Comparison of ENCODE assay signal across 22 cellular contexts in the genomic region with DNA sequence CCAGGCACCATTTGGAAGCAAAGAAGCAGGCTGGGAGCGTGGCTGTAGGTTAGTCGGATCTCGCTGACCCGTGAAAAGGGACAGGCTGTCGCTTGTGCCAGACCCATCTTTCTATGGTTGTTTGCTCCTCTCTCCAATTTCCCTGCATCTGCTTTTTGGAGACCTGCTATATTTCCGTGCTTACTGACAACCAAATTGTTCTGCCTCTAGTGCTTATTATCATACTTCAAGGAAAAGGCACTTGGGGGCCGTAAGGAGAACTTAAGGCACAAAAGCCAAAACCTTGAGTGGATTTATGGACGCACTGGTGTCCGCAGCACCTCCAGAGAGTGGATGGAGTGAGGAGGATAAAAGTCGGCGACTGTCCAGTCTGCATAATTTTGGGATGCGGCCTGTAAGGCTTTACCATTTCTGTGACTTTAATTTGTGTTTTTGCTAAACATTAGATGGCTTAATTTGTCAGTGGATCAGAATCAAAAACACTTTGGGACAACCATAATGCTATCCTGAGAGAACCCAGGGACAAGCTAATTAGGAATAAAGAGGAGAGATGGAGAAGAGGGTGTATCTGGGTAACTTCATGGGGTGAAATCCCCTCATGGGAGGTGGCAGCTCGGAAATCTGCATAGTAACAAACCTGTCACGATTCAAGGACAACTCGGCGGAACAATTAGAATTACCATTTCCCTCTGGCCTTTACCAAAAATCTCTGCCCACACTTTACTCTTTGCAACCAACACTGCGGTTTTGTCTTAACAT.
A peak's percentile ranks its signal among the peaks of the same experiment; 100 is the strongest.
DNase-seq lines count a peak whose midpoint lies in the region; FAIRE-seq and TF ChIP-seq lines count a peak whose summit lies in the region.
"Had no signal": no experiment of that assay in that cellular context is flagged by ENCODE, and none has a peak within 500 bp of the region (broad histone marks: within the 10 kb centered on the region; RNA-seq: fewer than 3 reads in every experiment).

No MANE protein-coding gene starts in this region.

- no peaks in the 10 kb centered on the region for H3K36me3 Mint-ChIP-seq in neural progenitor cell
- H3K36me3 Mint-ChIP-seq: CD4-positive, CD25-positive, alpha-beta regulatory T cell; CD8-positive, alpha-beta T cell had no signal

- H3K4me1 Mint-ChIP-seq in neural progenitor cell: no peaks in the 10 kb centered on the region

- H3K4me1 ChIP-seq in H1 (replicated peaks in 1 of 4; ENCODE audit: control insufficient read depth in 3 of 4, insufficient read depth in 4 of 4, low read length in 3 of 4): no peaks in the 10 kb centered on the region
- no peaks in the 10 kb centered on the region for H3K4me1 ChIP-seq in neural progenitor cell
- H3K4me1 ChIP-seq in Peyer's patch: no peaks in the 10 kb centered on the region
- H3K4me1 ChIP-seq: BLaER1 had no signal

- H2AK5ac ChIP-seq in H1 (ENCODE audit: low read depth, low read length): no peak overlapping the region

- H4K5ac ChIP-seq in H1 (ENCODE audit: insufficient read length, low read depth, low read length): no peak overlapping the region

- H3K4me3 ChIP-seq in H1 (ENCODE audit: extremely low read depth in 1 of 4, insufficient read depth in 2 of 4, low read depth in 3 of 4, low read length in 4 of 4) (no peak overlapping the region), neural progenitor cell (no peak overlapping the region), H7 (ENCODE audit: insufficient read depth, low read depth, low read length) (no peak overlapping the region), Peyer's patch (no peak overlapping the region)
- H3K4me3 ChIP-seq: BLaER1, GM23248 had no signal

- H4K8ac ChIP-seq in H1 (ENCODE audit: extremely low read depth, insufficient read depth, low read length): no peak overlapping the region

- H3K18ac ChIP-seq in H1 (ENCODE audit: extremely low read depth, low read length): no peak overlapping the region

- no peak overlapping the region for H4K91ac ChIP-seq in H1 (replicated peaks; ENCODE audit: insufficient read length, low read length)

- POLR2A ChIA-PET in H1 (lab: Charles Lee; ENCODE audit: partially characterized antibody): no interaction called here

- H2AFZ ChIP-seq in H1 (ENCODE audit: low read length) (no peak overlapping the region), neural progenitor cell (replicated peaks) (no peak overlapping the region)
- H2AFZ ChIP-seq: GM23248 had no signal

- H4K20me1 ChIP-seq in H1 (replicated peaks in 1 of 2; ENCODE audit: control insufficient read depth in 1 of 2, insufficient read depth in 2 of 2, low read length in 2 of 2) (no peaks in the 10 kb centered on the region), neural progenitor cell (ENCODE audit: low read depth) (no peaks in the 10 kb centered on the region)
- H4K20me1 ChIP-seq: BLaER1 had no signal

- H3K27me3 ChIP-seq in H1 (replicated peaks in 1 of 4; ENCODE audit: control insufficient read depth in 3 of 4, extremely low read depth in 1 of 4, insufficient read depth in 3 of 4, low read length in 3 of 4): peaks cover 0 to 1% (median 0%) of the 10 kb centered on the region in 4 experiments; a peak in 1 of 7 replicates
- no peaks in the 10 kb centered on the region for H3K27me3 ChIP-seq in neural progenitor cell
- H3K27me3 ChIP-seq in H7 (ENCODE audit: control insufficient read depth, insufficient read depth, low read length): no peaks in the 10 kb centered on the region
- no peaks in the 10 kb centered on the region for H3K27me3 ChIP-seq in Peyer's patch
- H3K27me3 ChIP-seq: BLaER1 had no signal

- no peak overlapping the region for H3K4me3 Mint-ChIP-seq in neural progenitor cell
- H3K4me3 Mint-ChIP-seq: CD4-positive, CD25-positive, alpha-beta regulatory T cell; CD8-positive, alpha-beta T cell had no signal

- H3K23ac ChIP-seq in H1 (ENCODE audit: insufficient read length): no peak overlapping the region

- H3K27ac ChIP-seq in H1 (ENCODE audit: low read depth, low read length): no peak overlapping the region
- H3K27ac ChIP-seq in neural progenitor cell: no peak overlapping the region
- no peak overlapping the region for H3K27ac ChIP-seq in Peyer's patch
- H3K27ac ChIP-seq: BLaER1, C4-2B, GM23248 had no signal

- H3K9me3 ChIP-seq in H1 (ENCODE audit: insufficient read depth in 2 of 2, low read depth in 1 of 2, low read length in 1 of 2) (no peaks in the 10 kb centered on the region), neural progenitor cell (ENCODE audit: low read depth) (no peaks in the 10 kb centered on the region), Peyer's patch (no peaks in the 10 kb centered on the region)
- H3K9me3 ChIP-seq: BLaER1 had no signal

- H3K79me2 ChIP-seq in H1 (ENCODE audit: control insufficient read depth in 1 of 2, insufficient read depth in 2 of 2, low read length in 2 of 2) (no peaks in the 10 kb centered on the region), neural progenitor cell (ENCODE audit: low read depth) (no peaks in the 10 kb centered on the region)

- TF ChIP-seq RAD21 in H1 (IDR thresholded peaks at IDR 0.05 in 1 of 2, conservative IDR thresholded peaks at IDR 0.05 in 1 of 2; ENCODE audit: low read depth in 2 of 2, low read length in 2 of 2): no peak

- no peak for DNase-seq in GM12892 (ENCODE audit: insufficient read length)
- DNase-seq in SK-N-DZ (ENCODE audit: low spot score): peak; percentile 99
- DNase-seq in H1 (ENCODE audit: low read depth in 1 of 2, low spot score in 2 of 2): no peak
- no peak for DNase-seq in neural progenitor cell (ENCODE audit: low spot score)
- no peak for DNase-seq in epidermal melanocyte (ENCODE audit: insufficient read length, low spot score)
- DNase-seq in H7: no peak
- DNase-seq in activated CD4-positive, CD25-positive, alpha-beta regulatory T cell (lab: John Stamatoyannopoulos, UW): no peak
- DNase-seq in Peyer's patch: no peak
- DNase-seq: CD4-positive, CD25-positive, alpha-beta regulatory T cell; CD8-positive, alpha-beta T cell; DMS 273 treated with DMSO at 0.1 percent for 48 hours; DMS53; DMS79 treated with DMSO at 0.1 percent for 48 hours; GF-D8; GM23248; HCEC 1CT had no signal

- no peak for TF ChIP-seq CTCF in H1 (IDR thresholded peaks at IDR 0.05; ENCODE audit: control extremely low read depth in 1 of 3, insufficient read depth in 1 of 3, low read depth in 1 of 3, low read length in 3 of 3)
- TF ChIP-seq CTCF in neural progenitor cell (IDR thresholded peaks at IDR 0.05): no peak
- no peak for TF ChIP-seq CTCF in Peyer's patch (IDR thresholded peaks at IDR 0.05)

- TF ChIP-seq POLR2A in GM12892 (IDR thresholded peaks at IDR 0.05; ENCODE audit: low read depth, low read length) (no peak), H1 (IDR thresholded peaks at IDR 0.05; ENCODE audit: control extremely low read depth in 1 of 2, low read depth in 2 of 2, low read length in 2 of 2) (no peak), Peyer's patch (IDR thresholded peaks at IDR 0.05) (no peak)

- FAIRE-seq in GM12892 (lab: Jason Lieb, UNC) (peak; percentile 48), H1 (lab: Jason Lieb, UNC) (no peak)
- FAIRE-seq: D721Med, GM12891, GM19239, H54 had no signal

- no peaks in the 10 kb centered on the region for H3K79me1 ChIP-seq in H1 (ENCODE audit: low read depth, low read length)

- H3K9me3 Mint-ChIP-seq in neural progenitor cell: no peaks in the 10 kb centered on the region
- H3K9me3 Mint-ChIP-seq: CD8-positive, alpha-beta T cell had no signal

- H2BK20ac ChIP-seq in H1 (ENCODE audit: low read length): no peak overlapping the region

- TF ChIP-seq EP300 in H1 (IDR thresholded peaks at IDR 0.05; ENCODE audit: borderline replicate concordance in 1 of 2, low read depth in 2 of 2, low read length in 2 of 2): no peak

- 95% methylated on average over 17 of the region's 17 CpGs; no CpG with 5 or more reads in 1 of the 2 experiments for WGBS in H1 (ENCODE audit: extremely low coverage in 1 of 2, insufficient coverage in 1 of 2, insufficient read length in 1 of 2, insufficient replicate concordance in 2 of 2, low coverage in 1 of 2, low lambda C conversion rate in 2 of 2, missing lambda C conversion rate in 1 of 2), 2 experiments

- H3K9ac ChIP-seq in H1 (replicated peaks in 1 of 4; ENCODE audit: extremely low read depth in 1 of 4, low read depth in 3 of 4, low read length in 3 of 4): no peak overlapping the region
- H3K9ac ChIP-seq in neural progenitor cell: no peak overlapping the region
- H3K9ac ChIP-seq: BLaER1, GM23248 had no signal

- H2BK120ac ChIP-seq in H1 (replicated peaks; ENCODE audit: low read depth, low read length): no peak overlapping the region

- no peak overlapping the region for H2BK15ac ChIP-seq in H1 (ENCODE audit: low read length)

- H3K4ac ChIP-seq in H1 (replicated peaks; ENCODE audit: insufficient read length, low read depth, low read length): no peak overlapping the region

- H3K14ac ChIP-seq in H1 (ENCODE audit: insufficient read length): no peak overlapping the region

- no peak overlapping the region for H3K56ac ChIP-seq in H1 (replicated peaks; ENCODE audit: insufficient read length, low read depth, low read length)

- H2BK12ac ChIP-seq in H1 (ENCODE audit: low read depth, low read length): no peak overlapping the region

- H3K4me2 ChIP-seq in H1 (ENCODE audit: insufficient read depth in 1 of 2, low read depth in 2 of 2, low read length in 2 of 2) (no peak overlapping the region), neural progenitor cell (no peak overlapping the region)
- H3K4me2 ChIP-seq: BLaER1 had no signal

- H3K27me3 Mint-ChIP-seq in neural progenitor cell (ENCODE audit: insufficient read depth, low read depth): no peaks in the 10 kb centered on the region
- H3K27me3 Mint-ChIP-seq: CD4-positive, CD25-positive, alpha-beta regulatory T cell had no signal

- no peaks in the 10 kb centered on the region; the same call in 1 of the 2 replicates for H3K23me2 ChIP-seq in H1 (ENCODE audit: low read depth, low read length)

- H3K36me3 ChIP-seq in H1 (ENCODE audit: control insufficient read depth in 2 of 4, insufficient read depth in 4 of 4, low read length in 3 of 4) (no peaks in the 10 kb centered on the region), neural progenitor cell (no peaks in the 10 kb centered on the region), H7 (replicated peaks; ENCODE audit: control insufficient read depth, insufficient read depth, low read length) (no peaks in the 10 kb centered on the region), Peyer's patch (no peaks in the 10 kb centered on the region)
- H3K36me3 ChIP-seq: BLaER1 had no signal

- H2BK5ac ChIP-seq in H1 (ENCODE audit: low read depth, low read length): no peak overlapping the region

- CTCF ChIA-PET in H1 (lab: Charles Lee; ENCODE audit: partially characterized antibody): interaction anchor here (0.5 to 1.2 kb wide), 2 partner anchors 8 to 194 kb away, joined by 3 to 6 read pairs; no protein-coding TSS in a partner anchor

- H3F3A ChIP-seq in neural progenitor cell (ENCODE audit: low read depth): no peaks in the 10 kb centered on the region

- H3K27ac Mint-ChIP-seq in neural progenitor cell: peak overlapping the region; percentile 76
- H3K27ac Mint-ChIP-seq: CD4-positive, CD25-positive, alpha-beta regulatory T cell; CD8-positive, alpha-beta T cell had no signal

TF ChIP-seq in H1, 55 proteins besides CTCF, POLR2A, EP300 and RAD21 (continues in another document):
- TF ChIP-seq CREB1 (IDR thresholded peaks at IDR 0.05): no peak
- TF ChIP-seq RFX5 (IDR thresholded peaks at IDR 0.05; ENCODE audit: borderline replicate concordance, low read depth, low read length): peak; percentile 87
- TF ChIP-seq PHF8 (conservative IDR thresholded peaks at IDR 0.05; ENCODE audit: low read depth, low read length): no peak
- TF ChIP-seq SAP30 (IDR thresholded peaks at IDR 0.05; ENCODE audit: insufficient read depth, insufficient replicate concordance, low read length): no peak
